ENCODE assay signal across 17 cellular contexts in the genomic region with DNA sequence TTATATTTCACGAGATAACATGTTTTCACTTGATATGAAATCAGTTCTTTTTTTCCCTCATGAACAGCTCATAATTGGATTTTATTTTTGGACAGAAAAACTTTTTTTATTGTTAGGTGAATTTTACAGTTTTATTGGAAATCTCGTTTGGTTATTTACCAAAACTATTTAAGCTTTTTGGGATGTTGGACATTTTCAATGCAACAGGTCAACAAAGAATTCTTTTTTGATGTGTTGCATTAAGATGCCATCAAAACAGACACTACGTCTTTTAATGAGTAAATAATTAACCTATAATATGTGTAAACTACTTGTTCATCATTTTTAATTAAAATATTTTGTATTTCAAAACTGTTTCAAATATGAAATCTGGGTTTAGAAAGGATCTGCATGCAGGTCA. TPM values are rescaled to one million over a fixed set of nuclear protein-coding genes. Genes with fewer than 3 reads are reported as not detected.
DNase-seq lines count a peak whose midpoint lies in the region; ATAC-seq and TF ChIP-seq lines count a peak whose summit lies in the region.
"Had no signal": no experiment of that assay in that cellular context is flagged by ENCODE, and none has a peak within 500 bp of the region (broad histone marks: within the 10 kb centered on the region; RNA-seq: fewer than 3 reads in every experiment).

No MANE protein-coding gene starts in this region.

- H3K36me3 ChIP-seq in BLaER1 treated with 17β-estradiol and CSF1 and Interleukin-3, amounts not matched to agents 10 nM and 100 nM = peaks cover 0 to 23% (median 7%) of the 10 kb centered on the region in 11 experiments; a peak in 12 of 22 replicates
- H3K36me3 ChIP-seq: BE2C, cardiac muscle cell had no signal

- ATAC-seq in activated naive CD8-positive, alpha-beta T cell treated with anti-CD3 and anti-CD28 coated beads, Interleukin-2, amount 50 U/mL, for 24 hours = no peak
- no peak for ATAC-seq in naive thymus-derived CD8-positive, alpha-beta T cell
- no peak for ATAC-seq in HG03159 (IDR thresholded peaks at IDR 0.05; ENCODE audit: unreplicated experiment)
- ATAC-seq: stimulated activated naive B cell treated with anti-CD40 and anti-IgM and Interleukin-4, amounts not matched to agents 10 μg/mL and 1 μg/mL and 100 μg/mL, for 72 hours had no signal

- POLR2A ChIA-PET in naive thymus-derived CD8-positive, alpha-beta T cell (lab: Charles Lee) = interaction anchor here (0.5 to 1.0 kb wide), 2 partner anchors 13 to 36 kb away, joined by 3 read pairs; no protein-coding TSS in a partner anchor

- DNase-seq in GM12865 (ENCODE audit: low read depth) (no peak), mesothelial cell of epicardium (ENCODE audit: low spot score in 2 of 2, unreplicated experiment in 2 of 2) (no peak), occipital lobe (lab: John Stamatoyannopoulos, UW) (no peak), NCI-H1436 treated with DMSO at 0.1 percent for 48 hours (lab: John Stamatoyannopoulos, UW) (no peak)
- DNase-seq in activated naive CD8-positive, alpha-beta T cell treated with anti-CD3 and anti-CD28 coated beads, Interleukin-2, amount 50 U/mL, for 24 hours = no peak
- DNase-seq in naive thymus-derived CD8-positive, alpha-beta T cell = no peak
- DNase-seq: activated CD4-positive, CD25-positive, alpha-beta regulatory T cell; activated effector memory CD4-positive, alpha-beta T cell treated with Interleukin-2 at 50 U/mL for 16 hours; BE2C; H9; MM.1S; stimulated activated CD4-positive, alpha-beta T cell treated with anti-CD3 and anti-CD28 coated beads, Interleukin-2, amount 100 ng/mL, for 24 hours; stimulated activated naive B cell treated with anti-CD40 and anti-IgM and Interleukin-4, amounts not matched to agents 10 μg/mL and 1 μg/mL and 100 μg/mL, for 72 hours had no signal

- peak overlapping the region in 1 of 11 experiments; percentile 2; a peak in 1 of 22 replicates for H3K27ac ChIP-seq in BLaER1 treated with 17β-estradiol and CSF1 and Interleukin-3, amounts not matched to agents 10 nM and 100 nM
- H3K27ac ChIP-seq: cardiac muscle cell, parathyroid adenoma had no signal

- peak overlapping the region; percentile 53 to 85 (median 78); a peak in 20 of 22 replicates for H3K4me2 ChIP-seq in BLaER1 treated with 17β-estradiol and CSF1 and Interleukin-3, amounts not matched to agents 10 nM and 100 nM

- H3K9me3 Mint-ChIP-seq in activated naive CD8-positive, alpha-beta T cell treated with anti-CD3 and anti-CD28 coated beads, Interleukin-2, amount 50 U/mL, for 24 hours = no peaks in the 10 kb centered on the region
- no peaks in the 10 kb centered on the region for H3K9me3 Mint-ChIP-seq in naive thymus-derived CD8-positive, alpha-beta T cell
- no peaks in the 10 kb centered on the region for H3K9me3 Mint-ChIP-seq in mesothelial cell of epicardium
- H3K9me3 Mint-ChIP-seq: stimulated activated naive B cell treated with anti-CD40 and anti-IgM and Interleukin-4, amounts not matched to agents 10 μg/mL and 1 μg/mL and 100 μg/mL, for 72 hours had no signal

- no peaks in the 10 kb centered on the region for H3K9me3 ChIP-seq in BLaER1 treated with 17β-estradiol and CSF1 and Interleukin-3, amounts not matched to agents 10 nM and 100 nM (replicated peaks in 1 of 11)
- H3K9me3 ChIP-seq: BE2C had no signal

- peak overlapping the region in 3 of 11 experiments; percentile 14 to 38 (median 30); a peak in 1 of 22 replicates for H3K9ac ChIP-seq in BLaER1 treated with 17β-estradiol and CSF1 and Interleukin-3, amounts not matched to agents 10 nM and 100 nM
- H3K9ac ChIP-seq: parathyroid adenoma had no signal

- TF ChIP-seq CTCF in GM12865 (IDR thresholded peaks at IDR 0.05; ENCODE audit: insufficient read depth, low read depth, low read length, missing control alignments) = no peak
- TF ChIP-seq CTCF in mesothelial cell of epicardium (IDR thresholded peaks at IDR 0.05; ENCODE audit: unreplicated experiment) = no peak

- H3K4me3 Mint-ChIP-seq in activated naive CD8-positive, alpha-beta T cell treated with anti-CD3 and anti-CD28 coated beads, Interleukin-2, amount 50 U/mL, for 24 hours = peak overlapping the region; percentile 67
- H3K4me3 Mint-ChIP-seq in naive thymus-derived CD8-positive, alpha-beta T cell = peak overlapping the region; percentile 27 to 78 (median 60)
- no peak overlapping the region for H3K4me3 Mint-ChIP-seq in mesothelial cell of epicardium
- H3K4me3 Mint-ChIP-seq: H9 had no signal

- H3K4me1 ChIP-seq in BLaER1 treated with 17β-estradiol and CSF1 and Interleukin-3, amounts not matched to agents 10 nM and 100 nM = peaks cover 38 to 77% (median 57%) of the 10 kb centered on the region in 10 experiments

- H3K27me3 ChIP-seq in BLaER1 treated with 17β-estradiol and CSF1 and Interleukin-3, amounts not matched to agents 10 nM and 100 nM = no peaks in the 10 kb centered on the region
- H3K27me3 ChIP-seq: BE2C, cardiac muscle cell had no signal

- 0 out of 20 replicates have a peak overlapping the region, but pooled peaks of 1 of the 10 experiments have one; percentile 8 for H3K4me3 ChIP-seq in BLaER1 treated with 17β-estradiol and CSF1 and Interleukin-3, amounts not matched to agents 10 nM and 100 nM
- peak overlapping the region; percentile 83 for H3K4me3 ChIP-seq in GM12865 (ENCODE audit: low read depth, low read length)

- peaks cover 44 to 96% (median 84%) of the 10 kb centered on the region in 11 experiments; a peak in 21 of 22 replicates for H4K20me1 ChIP-seq in BLaER1 treated with 17β-estradiol and CSF1 and Interleukin-3, amounts not matched to agents 10 nM and 100 nM

- H3K4me1 Mint-ChIP-seq in activated naive CD8-positive, alpha-beta T cell treated with anti-CD3 and anti-CD28 coated beads, Interleukin-2, amount 50 U/mL, for 24 hours = peaks cover 64% of the 10 kb centered on the region
- H3K4me1 Mint-ChIP-seq in naive thymus-derived CD8-positive, alpha-beta T cell = peaks cover 20 to 77% (median 55%) of the 10 kb centered on the region in 4 donors
- peaks cover 49% of the 10 kb centered on the region for H3K4me1 Mint-ChIP-seq in mesothelial cell of epicardium

- peaks cover 41% of the 10 kb centered on the region for H3K36me3 Mint-ChIP-seq in activated naive CD8-positive, alpha-beta T cell treated with anti-CD3 and anti-CD28 coated beads, Interleukin-2, amount 50 U/mL, for 24 hours (ENCODE audit: low read depth)
- H3K36me3 Mint-ChIP-seq in naive thymus-derived CD8-positive, alpha-beta T cell = peaks cover 5 to 8% (median 8%) of the 10 kb centered on the region in 3 donors
- H3K36me3 Mint-ChIP-seq in mesothelial cell of epicardium = no peaks in the 10 kb centered on the region

- no peak overlapping the region for H3K27ac Mint-ChIP-seq in activated naive CD8-positive, alpha-beta T cell treated with anti-CD3 and anti-CD28 coated beads, Interleukin-2, amount 50 U/mL, for 24 hours
- H3K27ac Mint-ChIP-seq in naive thymus-derived CD8-positive, alpha-beta T cell = peak overlapping the region in 2 of 10 donors; percentile 31 to 58
- H3K27ac Mint-ChIP-seq in mesothelial cell of epicardium = no peak overlapping the region
- H3K27ac Mint-ChIP-seq: stimulated activated naive B cell treated with anti-CD40 and anti-IgM and Interleukin-4, amounts not matched to agents 10 μg/mL and 1 μg/mL and 100 μg/mL, for 72 hours had no signal

- no peaks in the 10 kb centered on the region for H3K27me3 Mint-ChIP-seq in activated naive CD8-positive, alpha-beta T cell treated with anti-CD3 and anti-CD28 coated beads, Interleukin-2, amount 50 U/mL, for 24 hours
- no peaks in the 10 kb centered on the region for H3K27me3 Mint-ChIP-seq in naive thymus-derived CD8-positive, alpha-beta T cell
- H3K27me3 Mint-ChIP-seq in mesothelial cell of epicardium (ENCODE audit: low read depth) = no peaks in the 10 kb centered on the region
- H3K27me3 Mint-ChIP-seq: stimulated activated naive B cell treated with anti-CD40 and anti-IgM and Interleukin-4, amounts not matched to agents 10 μg/mL and 1 μg/mL and 100 μg/mL, for 72 hours had no signal

RNA-seq across cellular contexts. Expression of a gene that starts 5.3 kb away (rescaled TPM):
- total RNA-seq in naive thymus-derived CD8-positive, alpha-beta T cell = 100 to 1,000 TPM; 186 to 188 TPM
- polyA plus RNA-seq in naive thymus-derived CD8-positive, alpha-beta T cell = 100 to 1,000 TPM; 119 to 193 (median 140) TPM
- total RNA-seq in mesothelial cell of epicardium = 102 to 109 TPM (median 109 TPM) in 3 replicates
- 261 TPM for total RNA-seq in occipital lobe
